1 cellular context compared by ENCODE assay signal in genomic region chr7:32496052-32496813, GRCh38.
TF ChIP-seq lines count a peak whose summit lies in the region.

No MANE protein-coding gene starts in this region.

TF ChIP-seq in WTC11, 78 proteins besides CTCF, POLR2A, EP300 and RAD21 (continued from another document):
- TF ChIP-seq, protein P1, sequence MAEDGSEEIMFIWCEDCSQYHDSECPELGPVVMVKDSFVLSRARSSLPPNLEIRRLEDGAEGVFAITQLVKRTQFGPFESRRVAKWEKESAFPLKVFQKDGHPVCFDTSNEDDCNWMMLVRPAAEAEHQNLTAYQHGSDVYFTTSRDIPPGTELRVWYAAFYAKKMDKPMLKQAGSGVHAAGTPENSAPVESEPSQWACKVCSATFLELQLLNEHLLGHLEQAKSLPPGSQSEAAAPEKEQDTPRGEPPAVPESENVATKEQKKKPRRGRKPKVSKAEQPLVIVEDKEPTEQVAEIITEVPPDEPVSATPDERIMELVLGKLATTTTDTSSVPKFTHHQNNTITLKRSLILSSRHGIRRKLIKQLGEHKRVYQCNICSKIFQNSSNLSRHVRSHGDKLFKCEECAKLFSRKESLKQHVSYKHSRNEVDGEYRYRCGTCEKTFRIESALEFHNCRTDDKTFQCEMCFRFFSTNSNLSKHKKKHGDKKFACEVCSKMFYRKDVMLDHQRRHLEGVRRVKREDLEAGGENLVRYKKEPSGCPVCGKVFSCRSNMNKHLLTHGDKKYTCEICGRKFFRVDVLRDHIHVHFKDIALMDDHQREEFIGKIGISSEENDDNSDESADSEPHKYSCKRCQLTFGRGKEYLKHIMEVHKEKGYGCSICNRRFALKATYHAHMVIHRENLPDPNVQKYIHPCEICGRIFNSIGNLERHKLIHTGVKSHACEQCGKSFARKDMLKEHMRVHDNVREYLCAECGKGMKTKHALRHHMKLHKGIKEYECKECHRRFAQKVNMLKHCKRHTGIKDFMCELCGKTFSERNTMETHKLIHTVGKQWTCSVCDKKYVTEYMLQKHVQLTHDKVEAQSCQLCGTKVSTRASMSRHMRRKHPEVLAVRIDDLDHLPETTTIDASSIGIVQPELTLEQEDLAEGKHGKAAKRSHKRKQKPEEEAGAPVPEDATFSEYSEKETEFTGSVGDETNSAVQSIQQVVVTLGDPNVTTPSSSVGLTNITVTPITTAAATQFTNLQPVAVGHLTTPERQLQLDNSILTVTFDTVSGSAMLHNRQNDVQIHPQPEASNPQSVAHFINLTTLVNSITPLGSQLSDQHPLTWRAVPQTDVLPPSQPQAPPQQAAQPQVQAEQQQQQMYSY (CRISPR knock-in tag; IDR thresholded peaks at IDR 0.05) = no peak
- TF ChIP-seq CDX4 (CRISPR knock-in tag; IDR thresholded peaks at IDR 0.05; ENCODE audit: borderline replicate concordance) (no peak), ZNF416 (CRISPR knock-in tag; IDR thresholded peaks at IDR 0.05) (no peak)
- TF ChIP-seq, protein P2, sequence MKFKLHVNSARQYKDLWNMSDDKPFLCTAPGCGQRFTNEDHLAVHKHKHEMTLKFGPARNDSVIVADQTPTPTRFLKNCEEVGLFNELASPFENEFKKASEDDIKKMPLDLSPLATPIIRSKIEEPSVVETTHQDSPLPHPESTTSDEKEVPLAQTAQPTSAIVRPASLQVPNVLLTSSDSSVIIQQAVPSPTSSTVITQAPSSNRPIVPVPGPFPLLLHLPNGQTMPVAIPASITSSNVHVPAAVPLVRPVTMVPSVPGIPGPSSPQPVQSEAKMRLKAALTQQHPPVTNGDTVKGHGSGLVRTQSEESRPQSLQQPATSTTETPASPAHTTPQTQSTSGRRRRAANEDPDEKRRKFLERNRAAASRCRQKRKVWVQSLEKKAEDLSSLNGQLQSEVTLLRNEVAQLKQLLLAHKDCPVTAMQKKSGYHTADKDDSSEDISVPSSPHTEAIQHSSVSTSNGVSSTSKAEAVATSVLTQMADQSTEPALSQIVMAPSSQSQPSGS (CRISPR knock-in tag; IDR thresholded peaks at IDR 0.05; ENCODE audit: borderline replicate concordance, low read depth) = no peak
